In the genomic region with DNA sequence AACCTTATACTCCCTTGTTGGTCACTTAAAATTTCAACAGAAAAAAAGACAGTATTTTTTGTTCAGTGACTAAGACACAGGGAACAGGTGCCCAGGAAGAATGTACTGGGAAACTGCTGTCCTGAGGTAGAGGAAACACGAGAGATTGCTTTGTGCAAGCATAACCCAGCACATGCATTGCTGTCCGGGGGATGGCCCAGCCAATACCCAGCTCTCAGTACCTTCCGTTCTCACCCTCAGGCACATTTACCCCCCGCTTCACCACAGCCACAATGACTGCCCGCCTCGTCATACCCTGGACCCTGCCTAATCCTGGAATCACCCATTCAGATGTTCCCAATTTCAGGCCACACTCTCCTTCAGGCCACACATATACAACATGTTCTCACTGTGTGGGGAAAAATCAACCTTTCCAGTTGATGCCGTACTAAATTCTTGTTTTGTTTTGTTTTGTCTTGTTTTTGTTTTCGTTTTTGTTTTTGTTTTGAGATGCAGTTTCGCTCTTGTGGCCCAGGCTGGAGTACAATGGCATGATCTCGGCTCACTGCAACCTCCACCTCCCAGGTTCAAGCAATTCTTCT, we compare ENCODE assay signal across 22 cellular contexts.
"Had no signal": no experiment of that assay in that cellular context is flagged by ENCODE, and none has a peak within 500 bp of the region (broad histone marks: within the 10 kb centered on the region; RNA-seq: fewer than 3 reads in every experiment).

No MANE protein-coding gene starts in this region.

- FAIRE-seq: colon, frontal cortex, TTC549 had no signal

- H3K36me3 ChIP-seq: upper lobe of left lung had no signal

- H3K27me3 ChIP-seq: body of pancreas, upper lobe of left lung had no signal

- ATAC-seq: body of pancreas, mucosa of descending colon, natural killer cell had no signal

- H3K9ac ChIP-seq: SK-N-SH had no signal

- H3K4me2 ChIP-seq: SK-N-SH had no signal

- H3K4me1 ChIP-seq: body of pancreas, upper lobe of left lung had no signal

- DNase-seq: activated CD4-positive, alpha-beta T cell treated with anti-CD3 and anti-CD28 coated beads, Interleukin-2, amount 50 U/mL, for 48 hours; activated naive CD4-positive, alpha-beta T cell; activated naive CD8-positive, alpha-beta T cell treated with anti-CD3 and anti-CD28 coated beads, Interleukin-2, amount 10 ng/mL, durations not matched to agents 7 days and 5 days; amygdala; body of pancreas; caudate nucleus; erythroblast; immature natural killer cell; kidney glomerular epithelial cell; mesenchymal stem cell; mucosa of descending colon; natural killer cell; nucleus accumbens; retina; SK-N-SH; stimulated activated CD4-positive, alpha-beta T cell treated with anti-CD3 and anti-CD28 coated beads, Interleukin-15, amount 100 ng/mL, for 24 hours; stimulated activated CD4-positive, alpha-beta T cell treated with anti-CD3 and anti-CD28 coated beads, Interleukin-2, amount 100 ng/mL, for 48 hours; upper lobe of left lung had no signal

- H3K4me3 ChIP-seq: body of pancreas, mucosa of descending colon, skin epidermis, upper lobe of left lung had no signal

- H3K9me3 ChIP-seq: body of pancreas, mucosa of descending colon, SK-N-SH, upper lobe of left lung had no signal

- H3K27ac ChIP-seq: body of pancreas, skin epidermis, upper lobe of left lung had no signal
